In genomic region chr2:230905448-230906430, GRCh38 we compare ENCODE assay signal across 10 cellular contexts. TPM values are rescaled to one million over a fixed set of nuclear protein-coding genes. Genes with fewer than 3 reads are reported as not detected.
DNase-seq lines count a peak whose midpoint lies in the region; ATAC-seq and TF ChIP-seq lines count a peak whose summit lies in the region.
"Had no signal": no experiment of that assay in that cellular context is flagged by ENCODE, and none has a peak within 500 bp of the region (broad histone marks: within the 10 kb centered on the region; RNA-seq: fewer than 3 reads in every experiment).

No MANE protein-coding gene starts in this region.

- H3K4me3 ChIP-seq in left ventricle myocardium inferior = no peak overlapping the region

- H3K27ac ChIP-seq in left ventricle myocardium inferior (replicated peaks) (no peak overlapping the region), RWPE1 (no peak overlapping the region)

- H3K36me3 ChIP-seq in left ventricle myocardium inferior = no peaks in the 10 kb centered on the region

- peaks cover 43% of the 10 kb centered on the region for H3K4me1 Mint-ChIP-seq in activated naive CD4-positive, alpha-beta T cell treated with anti-CD3 and anti-CD28 coated beads for 36 hours (ENCODE audit: low read depth)
- peaks cover 8% of the 10 kb centered on the region for H3K4me1 Mint-ChIP-seq in osteocyte (ENCODE audit: unreplicated experiment)

- TF ChIP-seq CTCF in left ventricle myocardium inferior (IDR thresholded peaks at IDR 0.05; ENCODE audit: borderline replicate concordance) (no peak), osteocyte (IDR thresholded peaks at IDR 0.05) (no peak), RWPE1 (conservative IDR thresholded peaks at IDR 0.05; ENCODE audit: low read depth) (no peak)

- DNase-seq in cardiac septum (ENCODE audit: low spot score) (peak; percentile 66), left ventricle myocardium inferior (no peak), osteocyte (ENCODE audit: extremely low spot score, unreplicated experiment) (peak; percentile 75), ureter (ENCODE audit: low spot score) (peak; percentile 26), RWPE1 (ENCODE audit: low spot score) (no peak), DMS153 (lab: John Stamatoyannopoulos, UW) (no peak)
- peak; percentile 97 for DNase-seq in activated naive CD4-positive, alpha-beta T cell treated with anti-CD3 and anti-CD28 coated beads for 36 hours
- DNase-seq: amniotic stem cell had no signal

- peaks cover 12% of the 10 kb centered on the region for H3K27me3 Mint-ChIP-seq in activated naive CD4-positive, alpha-beta T cell treated with anti-CD3 and anti-CD28 coated beads for 36 hours (ENCODE audit: low read depth)
- H3K27me3 Mint-ChIP-seq in osteocyte (ENCODE audit: unreplicated experiment) = peaks cover 16% of the 10 kb centered on the region

- H3K4me1 ChIP-seq in left ventricle myocardium inferior = peaks cover 11% of the 10 kb centered on the region

- ATAC-seq in HG03139 (IDR thresholded peaks at IDR 0.05; ENCODE audit: unreplicated experiment) = no peak

- H3K4me3 Mint-ChIP-seq in activated naive CD4-positive, alpha-beta T cell treated with anti-CD3 and anti-CD28 coated beads for 36 hours = no peak overlapping the region
- H3K4me3 Mint-ChIP-seq in osteocyte (ENCODE audit: unreplicated experiment) = no peak overlapping the region

- no peaks in the 10 kb centered on the region for H3K9me3 Mint-ChIP-seq in activated naive CD4-positive, alpha-beta T cell treated with anti-CD3 and anti-CD28 coated beads for 36 hours
- peaks cover 3% of the 10 kb centered on the region for H3K9me3 Mint-ChIP-seq in osteocyte (ENCODE audit: unreplicated experiment)

- H3K36me3 Mint-ChIP-seq in activated naive CD4-positive, alpha-beta T cell treated with anti-CD3 and anti-CD28 coated beads for 36 hours (ENCODE audit: low read depth) = no peaks in the 10 kb centered on the region
- H3K36me3 Mint-ChIP-seq in osteocyte (ENCODE audit: unreplicated experiment) = no peaks in the 10 kb centered on the region

- CTCF ChIA-PET in activated naive CD4-positive, alpha-beta T cell treated with anti-CD3 and anti-CD28 coated beads for 36 hours (lab: Charles Lee) = interaction anchor here (0.7 to 8.4 kb wide), 12 partner anchors 8 to 147 kb away, joined by 3 to 151 read pairs (median 3); partner anchors contain the start of gene GPR55
- CTCF ChIA-PET in RWPE1 (lab: Yijun Ruan, JAX) = interaction anchor here (2.8 kb wide), 1 partner anchor 82 kb away, joined by 11 read pairs; no protein-coding TSS in a partner anchor

- H3K27ac Mint-ChIP-seq in activated naive CD4-positive, alpha-beta T cell treated with anti-CD3 and anti-CD28 coated beads for 36 hours = no peak overlapping the region
- no peak overlapping the region for H3K27ac Mint-ChIP-seq in osteocyte (ENCODE audit: unreplicated experiment)

- peaks cover 11% of the 10 kb centered on the region for H3K27me3 ChIP-seq in left ventricle myocardium inferior (ENCODE audit: low read depth)

- intact Hi-C loops in cardiac septum (cut with DNase I) = no loop called here
- intact Hi-C loops in left ventricle myocardium inferior (cut with micrococcal nuclease) = no loop called here
- intact Hi-C loops in activated naive CD4-positive, alpha-beta T cell treated with anti-CD3 and anti-CD28 coated beads for 36 hours (cut with micrococcal nuclease) = loop anchor here (1.0 to 10.0 kb wide), 8 partner anchors 14 to 559 kb away; partner anchors contain the start of genes ITM2C and NCL

- H3K9me3 ChIP-seq in left ventricle myocardium inferior (replicated peaks) = no peaks in the 10 kb centered on the region

- POLR2A ChIA-PET in RWPE1 (lab: Yijun Ruan, JAX; ENCODE audit: low non-redundant PET) = no interaction called here

RNA-seq across cellular contexts. Expression of gene GPR55, which starts 19.3 kb away (rescaled TPM):
- total RNA-seq in cardiac septum (not detected), left ventricle myocardium inferior (not detected), osteocyte (not detected in 2 replicates), ureter (0.39 TPM)
- under 1 TPM; 0.35 to 0.43 TPM for total RNA-seq in activated naive CD4-positive, alpha-beta T cell treated with anti-CD3 and anti-CD28 coated beads for 36 hours
- total RNA-seq: lung microvascular endothelial cell had no signal

RNA-seq across cellular contexts. Expression of gene ITM2C, which starts 41.0 kb away (rescaled TPM):
- total RNA-seq in cardiac septum (18.4 TPM), left ventricle myocardium inferior (25.5 TPM), osteocyte (503 and 526 TPM in 2 replicates), ureter (227 TPM)
- total RNA-seq in activated naive CD4-positive, alpha-beta T cell treated with anti-CD3 and anti-CD28 coated beads for 36 hours = 10 to 100 TPM; 13.0 to 13.6 TPM

Comparison
In these comparisons a context has a peak if more than half of its experiments do, and no peak if none do; other contexts are left out.
1. DNase-seq: peak in cardiac septum (single experiment), activated naive CD4-positive, alpha-beta T cell treated with anti-CD3 and anti-CD28 coated beads for 36 hours (single experiment), osteocyte (single experiment) and ureter (single experiment); none in left ventricle myocardium inferior (single experiment), RWPE1 (single experiment) and DMS153 (single experiment).